ENCODE assay signal across 21 cellular contexts in genomic region chr1:19035356-19036048, GRCh38.
A peak's percentile ranks its signal among the peaks of the same experiment; 100 is the strongest.
DNase-seq lines count a peak whose midpoint lies in the region; FAIRE-seq and TF ChIP-seq lines count a peak whose summit lies in the region.
"Had no signal": no experiment of that assay in that cellular context is flagged by ENCODE, and none has a peak within 500 bp of the region (broad histone marks: within the 10 kb centered on the region; RNA-seq: fewer than 3 reads in every experiment).

No MANE protein-coding gene starts in this region.

- H3K4me1 Mint-ChIP-seq in progenitor cell of endocrine pancreas (ENCODE audit: low read depth) = peaks cover 7% of the 10 kb centered on the region
- H3K4me1 Mint-ChIP-seq: stimulated activated memory B cell treated with anti-CD40 and anti-IgM and Interleukin-4, amounts not matched to agents 10 μg/mL and 1 μg/mL and 100 μg/mL, for 72 hours had no signal

- H3K27me3 ChIP-seq in thyroid gland = no peaks in the 10 kb centered on the region
- H3K27me3 ChIP-seq: sigmoid colon, SJSA1, testis had no signal

- H3K36me3 ChIP-seq in OCI-LY7 (ENCODE audit: insufficient read depth, low read length) (no peaks in the 10 kb centered on the region), thyroid gland (no peaks in the 10 kb centered on the region)
- H3K36me3 ChIP-seq: sigmoid colon, SJSA1 had no signal

- no peaks in the 10 kb centered on the region for H3K9me3 Mint-ChIP-seq in progenitor cell of endocrine pancreas (ENCODE audit: low read depth)
- H3K9me3 Mint-ChIP-seq: stimulated activated memory B cell treated with anti-CD40 and anti-IgM and Interleukin-4, amounts not matched to agents 10 μg/mL and 1 μg/mL and 100 μg/mL, for 72 hours had no signal

- no peak for FAIRE-seq in urothelium cell line (lab: Jason Lieb, UNC)
- FAIRE-seq: bronchial epithelial cell had no signal

- no TSS peak for BruUV-seq in OCI-LY7 (replicated peaks; lab: Mats Ljungman, UMichigan)

- WGBS in thyroid gland, 2 donors = 79% methylated on average over 5 to 8 of the region's 8 CpGs

- H3K36me3 Mint-ChIP-seq in progenitor cell of endocrine pancreas (ENCODE audit: insufficient read depth) = no peaks in the 10 kb centered on the region
- H3K36me3 Mint-ChIP-seq: stimulated activated memory B cell treated with anti-CD40 and anti-IgM and Interleukin-4, amounts not matched to agents 10 μg/mL and 1 μg/mL and 100 μg/mL, for 72 hours had no signal

- intact Hi-C loops in OCI-LY7 (cut with micrococcal nuclease; ENCODE audit: unreplicated experiment) (no loop called here), thyroid gland (cut with DNase I) (no loop called here)

- CTCF ChIA-PET in OCI-LY7 (lab: Charles Lee; ENCODE audit: unreplicated experiment) = no interaction called here

- H3K9me3 ChIP-seq in OCI-LY7 (ENCODE audit: low read length) = no peaks in the 10 kb centered on the region
- no peaks in the 10 kb centered on the region for H3K9me3 ChIP-seq in thyroid gland
- H3K9me3 ChIP-seq: sigmoid colon, SJSA1, testis had no signal

- no peaks in the 10 kb centered on the region for H4K20me1 ChIP-seq in OCI-LY7 (ENCODE audit: insufficient read depth, low read length)

- TF ChIP-seq CTCF in OCI-LY7 (conservative IDR thresholded peaks at IDR 0.05; ENCODE audit: low read length) = no peak
- TF ChIP-seq CTCF in progenitor cell of endocrine pancreas (IDR thresholded peaks at IDR 0.05; ENCODE audit: unreplicated experiment) = no peak
- no peak for TF ChIP-seq CTCF in thyroid gland (IDR thresholded peaks at IDR 0.05)

- H3K27ac ChIP-seq in OCI-LY7 (ENCODE audit: low read depth, low read length, poor library complexity, severe bottlenecking) (no peak overlapping the region), thyroid gland (no peak overlapping the region)
- H3K27ac ChIP-seq: sigmoid colon, SJSA1, testis, VCaP had no signal

- H3K79me2 ChIP-seq in OCI-LY7 (ENCODE audit: insufficient read depth, low read depth, low read length) = no peaks in the 10 kb centered on the region

- no peak overlapping the region for H2AFZ ChIP-seq in OCI-LY7 (ENCODE audit: low read length)

- H3K4me1 ChIP-seq in OCI-LY7 (ENCODE audit: insufficient read depth, low read length, poor library complexity, severe bottlenecking) = no peaks in the 10 kb centered on the region
- no peaks in the 10 kb centered on the region for H3K4me1 ChIP-seq in thyroid gland

- no peak overlapping the region for H3K4me2 ChIP-seq in OCI-LY7 (ENCODE audit: low read length)

- H3K4me3 ChIP-seq in OCI-LY7 (ENCODE audit: low read depth, low read length, poor library complexity, severe bottlenecking) (no peak overlapping the region), thyroid gland (replicated peaks in 1 of 3) (no peak overlapping the region)
- H3K4me3 ChIP-seq: lung, sigmoid colon, SJSA1, testis had no signal

- H3K9me2 ChIP-seq in OCI-LY7 (ENCODE audit: insufficient read depth, low read length) = no peaks in the 10 kb centered on the region

- POLR2A ChIA-PET in OCI-LY7 (lab: Charles Lee) = no interaction called here

- H3K4me3 Mint-ChIP-seq in progenitor cell of endocrine pancreas (ENCODE audit: low read depth) = no peak overlapping the region
- H3K4me3 Mint-ChIP-seq: stimulated activated memory B cell treated with anti-CD40 and anti-IgM and Interleukin-4, amounts not matched to agents 10 μg/mL and 1 μg/mL and 100 μg/mL, for 72 hours; T-helper 17 cell had no signal

- H3K27ac Mint-ChIP-seq in progenitor cell of endocrine pancreas = peak overlapping the region; percentile 49
- H3K27ac Mint-ChIP-seq: stimulated activated memory B cell treated with anti-CD40 and anti-IgM and Interleukin-4, amounts not matched to agents 10 μg/mL and 1 μg/mL and 100 μg/mL, for 72 hours; T-helper 17 cell had no signal

- no peak for TF ChIP-seq POLR2A in thyroid gland (IDR thresholded peaks at IDR 0.05)

- DNase-seq in D341Med (ENCODE audit: low spot score) (peak; percentile 22), OCI-LY7 (ENCODE audit: low spot score) (peak; percentile 11), iPS-NIHi7 (ENCODE audit: extremely low spot score) (peak; percentile 7), progenitor cell of endocrine pancreas (ENCODE audit: low spot score, unreplicated experiment) (no peak), urothelium cell line (ENCODE audit: low spot score) (no peak), thyroid gland (no peak)
- DNase-seq in activated CD4-positive, CD25-positive, alpha-beta regulatory T cell (lab: John Stamatoyannopoulos, UW) = no peak
- DNase-seq: activated CD4-positive, alpha-beta T cell treated with anti-CD3 and anti-CD28 coated beads, Interleukin-2, amount 50 U/mL, for 4 hours; activated CD8-positive, alpha-beta memory T cell treated with anti-CD3 and anti-CD28 coated beads, Interleukin-2, amount 50 U/mL, for 48 hours; activated gamma-delta T cell treated with Interleukin-2 at 50 U/mL for 16 hours; dermis blood vessel endothelial cell; NCI-H2171; NCI-H526 treated with DMSO at 0.1 percent for 48 hours; sigmoid colon; T-helper 17 cell; testis had no signal

- H3K27me3 Mint-ChIP-seq in progenitor cell of endocrine pancreas = peaks cover 19% of the 10 kb centered on the region

Comparison
In these comparisons a context has a peak if more than half of its experiments do, and no peak if none do; other contexts are left out.
1. DNase-seq: peak in D341Med (single experiment), OCI-LY7 (single experiment) and iPS-NIHi7 (single experiment); none in progenitor cell of endocrine pancreas (single experiment), activated CD4-positive, CD25-positive, alpha-beta regulatory T cell (0 of 4), urothelium cell line (single experiment) and thyroid gland (0 of 2).